ENCODE assay signal across 24 cellular contexts in genomic region chr2:238518127-238518827, GRCh38.
DNase-seq lines count a peak whose midpoint lies in the region; ATAC-seq and TF ChIP-seq lines count a peak whose summit lies in the region.
"Had no signal": no experiment of that assay in that cellular context is flagged by ENCODE, and none has a peak within 500 bp of the region (broad histone marks: within the 10 kb centered on the region; RNA-seq: fewer than 3 reads in every experiment).

No MANE protein-coding gene starts in this region.

- CTCF ChIA-PET in IMR-90 (lab: Yijun Ruan, JAX) = interaction anchor here (0.7 to 1.2 kb wide), 2 partner anchors 26 to 148 kb away, joined by 3 read pairs; no protein-coding TSS in a partner anchor

- H3K14ac ChIP-seq in IMR-90 (replicated peaks; ENCODE audit: low read depth, low read length) = no peak overlapping the region

- POLR2A ChIA-PET in IMR-90 (lab: Charles Lee; ENCODE audit: unreplicated experiment) = no interaction called here

- H2BK20ac ChIP-seq in IMR-90 (ENCODE audit: low read depth, low read length) = 0 out of 2 replicates have a peak overlapping the region, but pooled peaks have one; percentile 8

- 40% methylated on average over 1 of the region's 20 CpGs; no CpG with 5 or more reads in 1 of the 2 experiments for WGBS in IMR-90 (ENCODE audit: extremely low coverage in 2 of 2, insufficient read length in 1 of 2), 2 experiments
- WGBS in mesendoderm (ENCODE audit: extremely low coverage, insufficient coverage, low lambda C conversion rate) = no CpG with 5 or more reads among the region's 20 CpGs
- 90 to 91% methylated on average over 20 of the region's 20 CpGs for WGBS in sigmoid colon, 2 donors

- TF ChIP-seq EP300 in sigmoid colon (IDR thresholded peaks at IDR 0.05) = no peak

- no peak for TF ChIP-seq RAD21 in IMR-90 (IDR thresholded peaks at IDR 0.05; ENCODE audit: low read length)

- H3K4me1 ChIP-seq in IMR-90 (ENCODE audit: control insufficient read depth, insufficient read depth, low read length) (no peaks in the 10 kb centered on the region), mesendoderm (ENCODE audit: control insufficient read depth, low read depth, low read length) (no peaks in the 10 kb centered on the region), sigmoid colon (peaks cover 0 to 8% (median 5%) of the 10 kb centered on the region in 4 donors)
- H3K4me1 ChIP-seq: heart left ventricle, parathyroid adenoma, SJCRH30, testis had no signal

- DNase-seq in AG10803 (ENCODE audit: low read depth) (peak; percentile 99), IMR-90 (peak; percentile 78), fibroblast of the aortic adventitia (ENCODE audit: low read depth) (peak; percentile 35), skeletal muscle cell (ENCODE audit: low read depth) (peak; percentile 74), mesendoderm (no peak), sigmoid colon (no peak), medulla oblongata (ENCODE audit: extremely low spot score) (no peak)
- DNase-seq in stimulated activated CD4-positive, alpha-beta T cell treated with anti-CD3 and anti-CD28 coated beads, Interleukin-1b, Interleukin-23, amount 100 ng/mL, for 48 hours = no peak
- DNase-seq: activated CD4-positive, CD25-positive, alpha-beta regulatory T cell; activated CD8-positive, alpha-beta T cell treated with anti-CD3 and anti-CD28 coated beads for 36 hours; activated T-cell treated with anti-CD3 and anti-CD28 coated beads, Interleukin-2, amount 50 U/mL, for 24 hours; COR-L47; dermis blood vessel endothelial cell; heart left ventricle; Kasumi-1; mammary epithelial cell; naive thymus-derived CD4-positive, alpha-beta T cell; NCI-H1417 treated with DMSO at 0.1 percent for 48 hours; NCI-H526 treated with DMSO at 0.1 percent for 48 hours; OCI-M1; SJCRH30; testis had no signal

- no peak overlapping the region for H3K9ac ChIP-seq in IMR-90 (ENCODE audit: low read depth, low read length)
- no peak overlapping the region for H3K9ac ChIP-seq in mesendoderm (ENCODE audit: low read length)
- H3K9ac ChIP-seq: parathyroid adenoma had no signal

- H2BK120ac ChIP-seq in IMR-90 (ENCODE audit: low read depth, low read length) = no peak overlapping the region
- no peak overlapping the region for H2BK120ac ChIP-seq in mesendoderm (ENCODE audit: low read depth, low read length)

- H3K4me2 ChIP-seq in IMR-90 (ENCODE audit: low read depth, low read length) (peak overlapping the region; percentile 38), mesendoderm (ENCODE audit: low read length) (no peak overlapping the region)

- peak overlapping the region; percentile 63 for H2AFZ ChIP-seq in IMR-90 (replicated peaks; ENCODE audit: low read length, poor library complexity)
- H2AFZ ChIP-seq: parathyroid adenoma had no signal

- H3K36me3 ChIP-seq in IMR-90 (ENCODE audit: control insufficient read depth, insufficient read depth, low read length) = no peaks in the 10 kb centered on the region
- H3K36me3 ChIP-seq in mesendoderm (ENCODE audit: control insufficient read depth, insufficient read depth, low read length) = no peaks in the 10 kb centered on the region
- no peaks in the 10 kb centered on the region for H3K36me3 ChIP-seq in sigmoid colon
- H3K36me3 ChIP-seq: heart left ventricle, SJCRH30 had no signal

- peak; percentile 72 for ATAC-seq in IMR-90 (ENCODE audit: low read depth)
- ATAC-seq: activated CD8-positive, alpha-beta T cell treated with anti-CD3 and anti-CD28 coated beads for 36 hours; activated naive CD4-positive, alpha-beta T cell treated with anti-CD3 and anti-CD28 coated beads, Interleukin-2, amount 50 U/mL, for 72 hours; heart left ventricle; naive thymus-derived CD4-positive, alpha-beta T cell had no signal

- no TSS peak for BruUV-seq in IMR-90 (replicated peaks; lab: Mats Ljungman, UMichigan)

- H4K20me1 ChIP-seq in IMR-90 (ENCODE audit: insufficient read depth, low read length) = no peaks in the 10 kb centered on the region

- no peak overlapping the region for H2AK9ac ChIP-seq in IMR-90 (replicated peaks; ENCODE audit: low read depth, low read length, poor library complexity)

- H3K27me3 ChIP-seq in IMR-90 (ENCODE audit: control insufficient read depth, insufficient read depth, low read length) (no peaks in the 10 kb centered on the region; the same call in 1 of the 2 replicates), mesendoderm (ENCODE audit: insufficient read depth, low read length, poor library complexity) (no peaks in the 10 kb centered on the region), sigmoid colon (no peaks in the 10 kb centered on the region)
- H3K27me3 ChIP-seq: SJCRH30, testis had no signal

- H3K9me3 ChIP-seq in IMR-90 (ENCODE audit: control insufficient read depth, insufficient read depth, low read length) = peaks cover 11% of the 10 kb centered on the region
- peaks cover 0 to 11% (median 7%) of the 10 kb centered on the region in 4 donors for H3K9me3 ChIP-seq in sigmoid colon
- H3K9me3 ChIP-seq: testis had no signal

- H3K4me3 ChIP-seq in AG10803 (ENCODE audit: low read length) (peak overlapping the region; percentile 43), IMR-90 (ENCODE audit: insufficient read depth, low read depth, low read length) (no peak overlapping the region), fibroblast of the aortic adventitia (ENCODE audit: low read depth, low read length) (no peak overlapping the region), skeletal muscle cell (ENCODE audit: low read depth, low read length) (no peak overlapping the region), mesendoderm (ENCODE audit: low read length) (no peak overlapping the region), sigmoid colon (no peak overlapping the region)
- H3K4me3 ChIP-seq: heart left ventricle, SJCRH30, testis had no signal

- no peaks in the 10 kb centered on the region for H3K79me1 ChIP-seq in IMR-90 (ENCODE audit: low read depth in 1 of 2, low read length in 2 of 2)
- H3K79me1 ChIP-seq in mesendoderm (ENCODE audit: low read length) = no peaks in the 10 kb centered on the region

- peak overlapping the region; percentile 27; the same call in 1 of the 2 replicates for H3K4ac ChIP-seq in IMR-90 (ENCODE audit: low read depth, low read length)
- H3K4ac ChIP-seq in mesendoderm (ENCODE audit: low read depth, low read length) = no peak overlapping the region

- dilution Hi-C loops in IMR-90 (cut with HindIII; ENCODE audit: low sequenced_read_pairs, unreplicated experiment) = no loop called here

- no peaks in the 10 kb centered on the region for H3K9me1 ChIP-seq in IMR-90 (ENCODE audit: insufficient read depth, low read length)

- TF ChIP-seq CTCF in AG10803 (conservative IDR thresholded peaks at IDR 0.05; ENCODE audit: low read length) = peak; percentile 51
- no peak for TF ChIP-seq CTCF in IMR-90 (conservative IDR thresholded peaks at IDR 0.05; ENCODE audit: low read depth, low read length)
- no peak for TF ChIP-seq CTCF in fibroblast of the aortic adventitia (IDR thresholded peaks at IDR 0.05; ENCODE audit: insufficient read depth, low read length)
- no peak for TF ChIP-seq CTCF in sigmoid colon (IDR thresholded peaks at IDR 0.05)

- H3K23ac ChIP-seq in IMR-90 (ENCODE audit: low read depth, low read length) (no peak overlapping the region), mesendoderm (ENCODE audit: low read length) (no peak overlapping the region)

- TF ChIP-seq POLR2A in IMR-90 (IDR thresholded peaks at IDR 0.05; ENCODE audit: low read depth, low read length) (no peak), sigmoid colon (IDR thresholded peaks at IDR 0.05) (no peak)

- H3K18ac ChIP-seq in IMR-90 (ENCODE audit: low read depth, low read length) (peak overlapping the region; percentile 50; the same call in 1 of the 2 replicates), mesendoderm (ENCODE audit: low read length) (no peak overlapping the region)

- no peaks in the 10 kb centered on the region for H3K79me2 ChIP-seq in mesendoderm (ENCODE audit: control insufficient read depth, insufficient read depth, low read length)
- H3K79me2 ChIP-seq: parathyroid adenoma had no signal

- peak overlapping the region; percentile 10; the same call in 1 of the 2 replicates for H3K27ac ChIP-seq in IMR-90 (ENCODE audit: insufficient read depth, low read length)
- H3K27ac ChIP-seq in mesendoderm (ENCODE audit: low read depth, low read length) = no peak overlapping the region
- H3K27ac ChIP-seq in sigmoid colon = no peak overlapping the region
- H3K27ac ChIP-seq: heart left ventricle, parathyroid adenoma, SJCRH30, testis had no signal

- H4K8ac ChIP-seq in IMR-90 (ENCODE audit: low read depth in 2 of 2, low read length in 2 of 2) (peak overlapping the region in 1 of 2 experiments; percentile 42; a peak in 1 of 4 replicates), mesendoderm (ENCODE audit: low read depth, low read length) (no peak overlapping the region)

- no peak overlapping the region for H4K5ac ChIP-seq in IMR-90 (ENCODE audit: low read depth, low read length)
- no peak overlapping the region for H4K5ac ChIP-seq in mesendoderm (ENCODE audit: low read length)

- H3K56ac ChIP-seq in IMR-90 (ENCODE audit: extremely low read depth, insufficient read depth, low read length) = no peak overlapping the region
- H3K56ac ChIP-seq in mesendoderm (ENCODE audit: low read length) = no peak overlapping the region

- in situ Hi-C loops in IMR-90 (cut with MboI; ENCODE audit: low sequenced_read_pairs) = no loop called here

- H4K91ac ChIP-seq in IMR-90 (ENCODE audit: insufficient read depth, low read depth, low read length) = no peak overlapping the region

- H2AK5ac ChIP-seq in IMR-90 (ENCODE audit: low read depth, low read length) (no peak overlapping the region; the same call in 1 of the 2 replicates), mesendoderm (ENCODE audit: low read length) (no peak overlapping the region)

- peak overlapping the region; percentile 8 for H2BK5ac ChIP-seq in IMR-90 (ENCODE audit: low read depth, low read length, poor library complexity, severe bottlenecking)
- H2BK5ac ChIP-seq in mesendoderm (ENCODE audit: low read length) = no peak overlapping the region

- H2BK15ac ChIP-seq in IMR-90 (ENCODE audit: low read depth, low read length) (no peak overlapping the region), mesendoderm (replicated peaks; ENCODE audit: low read depth) (no peak overlapping the region)

- intact Hi-C loops in IMR-90 (cut with micrococcal nuclease) (loop anchor here (10.0 kb wide), 1 partner anchor 487 kb away; no protein-coding TSS in a partner anchor), sigmoid colon (cut with DNase I) (no loop called here)

TF ChIP-seq in IMR-90, 13 proteins besides CTCF, POLR2A, EP300 and RAD21:
- TF ChIP-seq CEBPB (IDR thresholded peaks at IDR 0.05; ENCODE audit: low read depth, low read length) (peak; percentile 59), BHLHE40 (IDR thresholded peaks at IDR 0.05; ENCODE audit: low read depth, low read length) (no peak)

Comparison
In these comparisons a context has a peak if more than half of its experiments do, and no peak if none do; other contexts are left out.
1. DNase-seq: peak in AG10803 (single experiment), IMR-90 (single experiment), fibroblast of the aortic adventitia (single experiment) and skeletal muscle cell (single experiment); none in mesendoderm (single experiment), stimulated activated CD4-positive, alpha-beta T cell treated with anti-CD3 and anti-CD28 coated beads, Interleukin-1b, Interleukin-23, amount 100 ng/mL, for 48 hours (single experiment), sigmoid colon (single experiment) and medulla oblongata (single experiment).